In the genomic region with DNA sequence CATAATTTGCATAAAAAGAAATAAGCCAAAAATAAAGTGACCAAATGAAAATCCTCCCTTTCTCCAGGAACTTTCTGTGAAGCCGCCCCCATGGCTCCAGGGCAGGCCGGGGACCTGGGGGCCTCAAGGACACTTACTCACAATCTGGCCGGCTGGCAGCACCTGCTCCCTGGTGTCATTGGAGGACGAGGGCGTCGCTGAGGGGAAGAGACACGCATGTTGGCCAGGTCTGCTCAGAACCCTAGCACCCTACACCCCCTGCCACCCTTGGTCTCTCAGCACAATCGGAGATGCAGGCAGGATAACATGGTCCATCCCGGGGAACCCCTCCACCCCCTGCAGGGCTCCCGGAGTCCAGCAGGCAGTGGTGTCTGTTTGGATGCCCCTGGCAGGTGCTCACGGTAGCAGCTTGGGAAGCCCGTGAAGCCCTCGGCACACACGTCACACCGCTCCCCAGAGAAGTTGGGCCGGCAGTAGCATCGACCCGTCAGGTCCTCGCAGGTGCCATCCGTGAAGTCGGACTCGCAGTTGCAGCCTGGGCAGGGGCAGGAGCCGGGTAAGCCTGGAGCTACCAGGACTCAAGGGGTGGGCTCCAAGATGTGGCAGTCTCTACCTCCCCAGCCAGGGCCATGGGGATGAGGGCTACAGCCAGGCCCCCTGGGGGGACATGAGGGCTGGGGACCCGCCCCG, we compare ENCODE assay signal across 20 cellular contexts. TPM values are rescaled to one million over a fixed set of nuclear protein-coding genes. Genes with fewer than 3 reads are reported as not detected.
DNase-seq lines count a peak whose midpoint lies in the region; ATAC-seq, FAIRE-seq and TF ChIP-seq lines count a peak whose summit lies in the region.
"Had no signal": no experiment of that assay in that cellular context is flagged by ENCODE, and none has a peak within 500 bp of the region (broad histone marks: within the 10 kb centered on the region; RNA-seq: fewer than 3 reads in every experiment).

No MANE protein-coding gene starts in this region.

- H3K4me1 ChIP-seq in A549 = peaks cover 12% of the 10 kb centered on the region
- peaks cover 11 to 53% (median 41%) of the 10 kb centered on the region in 10 experiments for H3K4me1 ChIP-seq in BLaER1 treated with 17β-estradiol and CSF1 and Interleukin-3, amounts not matched to agents 10 nM and 100 nM
- H3K4me1 ChIP-seq in HepG2 (ENCODE audit: insufficient read depth, low read length) = peaks cover 30% of the 10 kb centered on the region
- peaks cover 6 to 11% (median 8%) of the 10 kb centered on the region in 4 donors for H3K4me1 ChIP-seq in stomach

- ATAC-seq in A549 (no peak), HepG2 (peak; percentile 31), GM21447 (IDR thresholded peaks at IDR 0.05; ENCODE audit: unreplicated experiment) (no peak)
- ATAC-seq: CD8-positive, alpha-beta T cell had no signal

- TF ChIP-seq RAD21 in A549 (conservative IDR thresholded peaks at IDR 0.05 in 1 of 2, IDR thresholded peaks at IDR 0.05 in 1 of 2) = no peak
- TF ChIP-seq RAD21 in HepG2 (CRISPR knock-in tag; IDR thresholded peaks at IDR 0.05) = no peak

- CTCF ChIA-PET in A549 (lab: Yijun Ruan, JAX) = interaction anchor here (0.8 to 2.7 kb wide), 4 partner anchors 19 to 44 kb away, joined by 3 to 9 read pairs (median 3); no protein-coding TSS in a partner anchor
- CTCF ChIA-PET in HepG2 (lab: Yijun Ruan, JAX; ENCODE audit: low intra/inter-chr PET ratio, low total read pairs) = interaction anchor here (1.3 kb wide), 1 partner anchor 30 kb away, joined by 3 read pairs; no protein-coding TSS in a partner anchor

- TF ChIP-seq EP300 in A549 (IDR thresholded peaks at IDR 0.05) = no peak
- TF ChIP-seq EP300 in HepG2 (IDR thresholded peaks at IDR 0.05; ENCODE audit: low read depth in 2 of 2, low read length in 2 of 2) = no peak
- no peak for TF ChIP-seq EP300 in HepG2 (CRISPR knock-in tag; IDR thresholded peaks at IDR 0.05; ENCODE audit: borderline replicate concordance)
- no peak for TF ChIP-seq EP300 in stomach (IDR thresholded peaks at IDR 0.05)

- in situ Hi-C loops in HepG2 (cut with HindIII; ENCODE audit: extremely low pct_ligation_motif_present, low pct_unique_long_range_greater_than_20kb) = no loop called here

- TF ChIP-seq POLR2A in A549 (IDR thresholded peaks at IDR 0.05; ENCODE audit: low read length) = no peak
- peak in 1 of 2 experiments; percentile 20; a peak in 2 of 4 replicates for TF ChIP-seq POLR2A in HepG2 (IDR thresholded peaks at IDR 0.05; ENCODE audit: insufficient read depth in 1 of 2, low read depth in 2 of 2, low read length in 2 of 2)
- TF ChIP-seq POLR2A in stomach (IDR thresholded peaks at IDR 0.05) = no peak

- DNase-seq in A549 (ENCODE audit: low read depth in 1 of 2, low spot score in 1 of 2) (no peak), WERI-Rb-1 (peak; percentile 40), HepG2 (ENCODE audit: low spot score) (no peak), retina (no peak), stomach (no peak), UCSD-AML1 (lab: John Stamatoyannopoulos, UW; ENCODE audit: unreplicated experiment) (no peak)
- DNase-seq: GDM1, H7, KBM-7, MM.1S, NCI-H1048, NCI-H1417 treated with DMSO at 0.1 percent for 48 hours, NCI-H187, NCI-H446 treated with DMSO at 0.1 percent for 48 hours, NCI-H748 treated with DMSO at 0.1 percent for 48 hours had no signal

- no peaks in the 10 kb centered on the region for H3K27me3 ChIP-seq in BLaER1 treated with 17β-estradiol and CSF1 and Interleukin-3, amounts not matched to agents 10 nM and 100 nM
- no peaks in the 10 kb centered on the region for H3K27me3 ChIP-seq in WERI-Rb-1 (ENCODE audit: insufficient read depth, low read depth, severe bottlenecking)
- H3K27me3 ChIP-seq in HepG2 (ENCODE audit: control insufficient read depth in 1 of 2, insufficient read depth in 2 of 2, low read length in 2 of 2) = no peaks in the 10 kb centered on the region
- no peaks in the 10 kb centered on the region for H3K27me3 ChIP-seq in stomach

- H4K20me1 ChIP-seq in BLaER1 treated with 17β-estradiol and CSF1 and Interleukin-3, amounts not matched to agents 10 nM and 100 nM = peaks cover 0 to 10% (median 0%) of the 10 kb centered on the region in 11 experiments; a peak in 1 of 22 replicates
- H4K20me1 ChIP-seq in HepG2 (ENCODE audit: insufficient read depth, low read length) = peaks cover 3% of the 10 kb centered on the region; the same call in 1 of the 2 replicates

- peaks cover 0 to 37% (median 0%) of the 10 kb centered on the region in 11 experiments; a peak in 8 of 22 replicates for H3K36me3 ChIP-seq in BLaER1 treated with 17β-estradiol and CSF1 and Interleukin-3, amounts not matched to agents 10 nM and 100 nM
- peaks cover 74% of the 10 kb centered on the region for H3K36me3 ChIP-seq in WERI-Rb-1
- H3K36me3 ChIP-seq in HepG2 (replicated peaks in 1 of 2; ENCODE audit: control insufficient read depth in 1 of 2, insufficient read depth in 2 of 2, low read length in 2 of 2) = peaks cover 25 to 46% of the 10 kb centered on the region in 2 experiments
- H3K36me3 ChIP-seq in stomach = peaks cover 26 to 78% (median 50%) of the 10 kb centered on the region in 4 donors
- H3K36me3 ChIP-seq: SJSA1 had no signal

- intact Hi-C loops in HepG2 (cut with micrococcal nuclease; ENCODE audit: unreplicated experiment) (no loop called here), stomach (cut with DNase I; ENCODE audit: low total_unique reads) (no loop called here)

- H3K4me3 ChIP-seq in A549 (no peak overlapping the region), WERI-Rb-1 (ENCODE audit: low read depth, low read length) (no peak overlapping the region), HepG2 (replicated peaks in 1 of 3; ENCODE audit: insufficient read depth in 1 of 3, low read depth in 2 of 3, low read length in 3 of 3) (no peak overlapping the region), stomach (no peak overlapping the region)
- H3K4me3 ChIP-seq in BLaER1 treated with 17β-estradiol and CSF1 and Interleukin-3, amounts not matched to agents 10 nM and 100 nM = no peak overlapping the region
- H3K4me3 ChIP-seq: SJSA1 had no signal

- peak overlapping the region in 6 of 11 experiments; percentile 8 to 56 (median 34); a peak in 6 of 22 replicates for H3K9ac ChIP-seq in BLaER1 treated with 17β-estradiol and CSF1 and Interleukin-3, amounts not matched to agents 10 nM and 100 nM
- H3K9ac ChIP-seq in HepG2 (ENCODE audit: insufficient read depth, low read depth, low read length) = no peak overlapping the region

- no TSS peak for BruUV-seq in HepG2 (replicated peaks; lab: Mats Ljungman, UMichigan)

- FAIRE-seq in A549 (lab: Jason Lieb, UNC) = no peak
- no peak for FAIRE-seq in HepG2 (lab: Jason Lieb, UNC)
- FAIRE-seq: GM19239 had no signal

- H3K4me2 ChIP-seq in A549 (no peak overlapping the region), HepG2 (ENCODE audit: low read depth, low read length) (no peak overlapping the region)
- peak overlapping the region in 10 of 11 experiments; percentile 24 to 76 (median 70); a peak in 16 of 22 replicates for H3K4me2 ChIP-seq in BLaER1 treated with 17β-estradiol and CSF1 and Interleukin-3, amounts not matched to agents 10 nM and 100 nM

- H2AFZ ChIP-seq in HepG2 (ENCODE audit: low read length) = no peak overlapping the region

- WGBS in A549 (ENCODE audit: missing lambda C conversion rate) = 82% methylated on average over 11 of the region's 25 CpGs
- 96% methylated on average over 25 of the region's 25 CpGs for WGBS in HepG2 (ENCODE audit: low lambda C conversion rate)
- 86 to 91% (median 89%) methylated on average over 12 to 25 of the region's 25 CpGs for WGBS in stomach, 5 donors

- H3K79me2 ChIP-seq in HepG2 (ENCODE audit: insufficient read depth, low read length) = no peaks in the 10 kb centered on the region

- no peak for TF ChIP-seq CTCF in A549 (IDR thresholded peaks at IDR 0.05)
- TF ChIP-seq CTCF in WERI-Rb-1 (IDR thresholded peaks at IDR 0.05; ENCODE audit: low read depth, low read length) = 0 out of 2 replicates have a peak, but pooled peaks have one; percentile 17
- no peak for TF ChIP-seq CTCF in HepG2 (CRISPR knock-in tag; IDR thresholded peaks at IDR 0.05)
- TF ChIP-seq CTCF in stomach (IDR thresholded peaks at IDR 0.05) = no peak

- peak overlapping the region in 1 of 2 experiments; percentile 62; a peak in 3 of 6 replicates for H3K27ac ChIP-seq in A549
- H3K27ac ChIP-seq in BLaER1 treated with 17β-estradiol and CSF1 and Interleukin-3, amounts not matched to agents 10 nM and 100 nM = peak overlapping the region in 8 of 11 experiments; percentile 46 to 83 (median 77); a peak in 16 of 22 replicates
- H3K27ac ChIP-seq in WERI-Rb-1 = peak overlapping the region; percentile 37
- no peak overlapping the region for H3K27ac ChIP-seq in HepG2 (ENCODE audit: extremely low read length, insufficient read depth, low read length)
- peak overlapping the region in 1 of 5 donors; percentile 51 for H3K27ac ChIP-seq in stomach
- H3K27ac ChIP-seq: SJSA1 had no signal

- POLR2A ChIA-PET in A549 (lab: Yijun Ruan, JAX) = no interaction called here
- POLR2A ChIA-PET in HepG2 (lab: Yijun Ruan, JAX) = interaction anchor here (1.5 to 2.3 kb wide), 2 partner anchors 22 to 25 kb away, joined by 4 to 12 read pairs; partner anchors contain the start of gene LAMA5

- H3K9me3 ChIP-seq in A549 (peaks cover 23% of the 10 kb centered on the region), WERI-Rb-1 (ENCODE audit: severe bottlenecking) (peaks cover 3% of the 10 kb centered on the region), HepG2 (ENCODE audit: low read length) (no peaks in the 10 kb centered on the region), stomach (no peaks in the 10 kb centered on the region)
- H3K9me3 ChIP-seq in BLaER1 treated with 17β-estradiol and CSF1 and Interleukin-3, amounts not matched to agents 10 nM and 100 nM (replicated peaks in 1 of 11) = peaks cover 10 to 23% (median 17%) of the 10 kb centered on the region in 11 experiments; a peak in 20 of 22 replicates

RNA-seq across cellular contexts. Expression of gene LAMA5, which starts 21.3 kb away (rescaled TPM):
- polyA plus RNA-seq in A549 (2011; rRNA removed) (20.4 and 31.6 TPM in 2 replicates), A549 (2017; fragmentation: RNase III; extraction: RNeasy Plus Mini Kit Qiagen cat#74134 plus additional on column Dnase treatment) (196 to 212 TPM (median 202 TPM) in 3 replicates), HepG2 (2011; rRNA removed) (21.0 and 22.7 TPM in 2 replicates), stomach (100 to 1,000 TPM in 1 of 3 donors, 10 to 100 TPM in 2; 41.4 to 278 (median 72.3) TPM)
- 91.5 and 122 TPM in 2 replicates for polyA plus RNA-seq in A549 (2012; cell fraction: cytosol; rRNA removed)
- 829 and 950 TPM in 2 replicates for polyA plus RNA-seq in A549 (2012; cell fraction: nucleus; rRNA removed)
- 26.9 and 28.7 TPM in 2 replicates for polyA minus RNA-seq in A549 (2011; rRNA and poly(A)+ RNA removed)
- total RNA-seq in HepG2 (2016; rRNA removed; fragmentation: Illumina TruSeq; extraction: Trizol) (28.5 and 44.7 TPM in 2 replicates), stomach (100 to 1,000 TPM in 2 of 5 donors, 10 to 100 TPM in 3; 42.2 to 278 (median 86.9) TPM)
- 32.2 and 40.1 TPM in 2 replicates for total RNA-seq in HepG2 (2016; cell fraction: cytosol; rRNA removed; fragmentation: Illumina TruSeq; extraction: Trizol; ENCODE audit: low read depth)
- total RNA-seq in HepG2 (2016; cell fraction: insoluble cytoplasmic fraction; rRNA removed; fragmentation: Illumina TruSeq; extraction: Trizol) = 24.0 and 53.5 TPM in 2 replicates
- 23.5 and 24.2 TPM in 2 replicates for total RNA-seq in HepG2 (2016; cell fraction: membrane; rRNA removed; fragmentation: Illumina TruSeq; extraction: Trizol)
- 108 and 131 TPM in 2 replicates for total RNA-seq in HepG2 (2016; cell fraction: nucleus; rRNA removed; fragmentation: Illumina TruSeq; extraction: Trizol)
- 9.5 and 17.6 TPM in 2 replicates for polyA plus RNA-seq in HepG2 (2011; cell fraction: cytosol; rRNA removed)
- 504 and 754 TPM in 2 replicates for polyA plus RNA-seq in HepG2 (2011; cell fraction: nucleus; rRNA removed)
- polyA plus RNA-seq in HepG2 (2012) = 96.2 and 135 TPM in 2 replicates
- 12.5 and 12.7 TPM in 2 replicates for polyA plus RNA-seq in HepG2 (2016; cell fraction: cytosol; fragmentation: Illumina TruSeq; extraction: Trizol; ENCODE audit: low read depth)
- polyA plus RNA-seq in HepG2 (2016; cell fraction: insoluble cytoplasmic fraction; fragmentation: Illumina TruSeq; extraction: Trizol; ENCODE audit: low read depth) = 34.3 and 49.3 TPM in 2 replicates
- polyA plus RNA-seq in HepG2 (2016; cell fraction: membrane; fragmentation: Illumina TruSeq; extraction: Trizol; ENCODE audit: low read depth) = 14.2 and 17.2 TPM in 2 replicates
- 598 and 620 TPM in 2 replicates for polyA plus RNA-seq in HepG2 (2016; cell fraction: nucleus; fragmentation: Illumina TruSeq; extraction: Trizol; ENCODE audit: insufficient read depth, low read depth)
- 26.2 and 35.7 TPM in 2 replicates for polyA minus RNA-seq in HepG2 (2011; rRNA and poly(A)+ RNA removed; ENCODE audit: low replicate concordance)
- polyA minus RNA-seq in HepG2 (2011; cell fraction: cytosol; rRNA and poly(A)+ RNA removed) = 23.2 and 27.1 TPM in 2 replicates
- 70.0 and 71.2 TPM in 2 replicates for polyA minus RNA-seq in HepG2 (2011; cell fraction: nucleus; rRNA and poly(A)+ RNA removed)

RNA-seq across cellular contexts. Expression of gene RPS21, which starts 41.1 kb away (rescaled TPM):
- 3,697 and 4,026 TPM in 2 replicates for polyA plus RNA-seq in A549 (2011; rRNA removed)
- 8,308 and 13,239 TPM in 2 replicates for polyA plus RNA-seq in A549 (2012; cell fraction: cytosol; rRNA removed)
- polyA plus RNA-seq in A549 (2012; cell fraction: nucleus; rRNA removed) = 5,168 and 6,855 TPM in 2 replicates
- polyA plus RNA-seq in A549 (2017; fragmentation: RNase III; extraction: RNeasy Plus Mini Kit Qiagen cat#74134 plus additional on column Dnase treatment) = 2,862 to 2,938 TPM (median 2,871 TPM) in 3 replicates
- 804 and 936 TPM in 2 replicates for polyA minus RNA-seq in A549 (2011; rRNA and poly(A)+ RNA removed)
- 2,584 and 2,647 TPM in 2 replicates for total RNA-seq in HepG2 (2016; rRNA removed; fragmentation: Illumina TruSeq; extraction: Trizol)
- total RNA-seq in HepG2 (2016; cell fraction: cytosol; rRNA removed; fragmentation: Illumina TruSeq; extraction: Trizol; ENCODE audit: low read depth) = 3,497 and 3,511 TPM in 2 replicates
- 2,606 and 2,768 TPM in 2 replicates for total RNA-seq in HepG2 (2016; cell fraction: insoluble cytoplasmic fraction; rRNA removed; fragmentation: Illumina TruSeq; extraction: Trizol)
- 4,939 and 5,761 TPM in 2 replicates for total RNA-seq in HepG2 (2016; cell fraction: membrane; rRNA removed; fragmentation: Illumina TruSeq; extraction: Trizol)
- total RNA-seq in HepG2 (2016; cell fraction: nucleus; rRNA removed; fragmentation: Illumina TruSeq; extraction: Trizol) = 1,156 and 1,166 TPM in 2 replicates
- polyA plus RNA-seq in HepG2 (2011; rRNA removed) = 9,925 and 11,063 TPM in 2 replicates
- polyA plus RNA-seq in HepG2 (2011; cell fraction: cytosol; rRNA removed) = 11,031 and 15,081 TPM in 2 replicates
- 5,156 and 5,267 TPM in 2 replicates for polyA plus RNA-seq in HepG2 (2011; cell fraction: nucleus; rRNA removed)
- polyA plus RNA-seq in HepG2 (2012) = 6,658 and 8,852 TPM in 2 replicates
- polyA plus RNA-seq in HepG2 (2016; cell fraction: cytosol; fragmentation: Illumina TruSeq; extraction: Trizol; ENCODE audit: low read depth) = 5,362 and 5,590 TPM in 2 replicates
- 3,197 and 3,428 TPM in 2 replicates for polyA plus RNA-seq in HepG2 (2016; cell fraction: insoluble cytoplasmic fraction; fragmentation: Illumina TruSeq; extraction: Trizol; ENCODE audit: low read depth)
- polyA plus RNA-seq in HepG2 (2016; cell fraction: membrane; fragmentation: Illumina TruSeq; extraction: Trizol; ENCODE audit: low read depth) = 5,998 and 6,820 TPM in 2 replicates
- 2,753 and 2,989 TPM in 2 replicates for polyA plus RNA-seq in HepG2 (2016; cell fraction: nucleus; fragmentation: Illumina TruSeq; extraction: Trizol; ENCODE audit: insufficient read depth, low read depth)
- polyA minus RNA-seq in HepG2 (2011; rRNA and poly(A)+ RNA removed; ENCODE audit: low replicate concordance) = 2,340 and 3,999 TPM in 2 replicates
- polyA minus RNA-seq in HepG2 (2011; cell fraction: cytosol; rRNA and poly(A)+ RNA removed) = 1,154 and 1,167 TPM in 2 replicates
- 809 and 896 TPM in 2 replicates for polyA minus RNA-seq in HepG2 (2011; cell fraction: nucleus; rRNA and poly(A)+ RNA removed)
- total RNA-seq in stomach = 1,000 to 10,000 TPM in 3 of 5 donors, 100 to 1,000 TPM in 2; 239 to 2,998 (median 1,528) TPM
- 1,000 to 10,000 TPM; 4,606 to 7,615 (median 4,647) TPM for polyA plus RNA-seq in stomach

RNA-seq across cellular contexts. Expression of gene ADRM1, which starts 43.0 kb away (rescaled TPM):
- polyA plus RNA-seq in A549 (2011; rRNA removed) = 68.9 and 87.9 TPM in 2 replicates
- 217 and 255 TPM in 2 replicates for polyA plus RNA-seq in A549 (2012; cell fraction: cytosol; rRNA removed)
- polyA plus RNA-seq in A549 (2012; cell fraction: nucleus; rRNA removed) = 249 and 328 TPM in 2 replicates
- polyA plus RNA-seq in A549 (2017; fragmentation: RNase III; extraction: RNeasy Plus Mini Kit Qiagen cat#74134 plus additional on column Dnase treatment) = 121 to 131 TPM (median 130 TPM) in 3 replicates
- 56.0 and 59.2 TPM in 2 replicates for polyA minus RNA-seq in A549 (2011; rRNA and poly(A)+ RNA removed)
- total RNA-seq in HepG2 (2016; rRNA removed; fragmentation: Illumina TruSeq; extraction: Trizol) = 143 and 154 TPM in 2 replicates
- 51.6 and 53.2 TPM in 2 replicates for total RNA-seq in HepG2 (2016; cell fraction: cytosol; rRNA removed; fragmentation: Illumina TruSeq; extraction: Trizol; ENCODE audit: low read depth)
- total RNA-seq in HepG2 (2016; cell fraction: insoluble cytoplasmic fraction; rRNA removed; fragmentation: Illumina TruSeq; extraction: Trizol) = 149 and 159 TPM in 2 replicates
- 59.3 and 62.8 TPM in 2 replicates for total RNA-seq in HepG2 (2016; cell fraction: membrane; rRNA removed; fragmentation: Illumina TruSeq; extraction: Trizol)
- total RNA-seq in HepG2 (2016; cell fraction: nucleus; rRNA removed; fragmentation: Illumina TruSeq; extraction: Trizol) = 76.2 and 86.5 TPM in 2 replicates
- 92.9 and 106 TPM in 2 replicates for polyA plus RNA-seq in HepG2 (2011; rRNA removed)
- 90.4 and 144 TPM in 2 replicates for polyA plus RNA-seq in HepG2 (2011; cell fraction: cytosol; rRNA removed)
- polyA plus RNA-seq in HepG2 (2011; cell fraction: nucleus; rRNA removed) = 158 and 185 TPM in 2 replicates
- 62.1 and 86.3 TPM in 2 replicates for polyA plus RNA-seq in HepG2 (2012)
- 50.3 and 52.6 TPM in 2 replicates for polyA plus RNA-seq in HepG2 (2016; cell fraction: cytosol; fragmentation: Illumina TruSeq; extraction: Trizol; ENCODE audit: low read depth)
- 185 and 189 TPM in 2 replicates for polyA plus RNA-seq in HepG2 (2016; cell fraction: insoluble cytoplasmic fraction; fragmentation: Illumina TruSeq; extraction: Trizol; ENCODE audit: low read depth)
- polyA plus RNA-seq in HepG2 (2016; cell fraction: membrane; fragmentation: Illumina TruSeq; extraction: Trizol; ENCODE audit: low read depth) = 54.2 and 55.6 TPM in 2 replicates
- 165 and 171 TPM in 2 replicates for polyA plus RNA-seq in HepG2 (2016; cell fraction: nucleus; fragmentation: Illumina TruSeq; extraction: Trizol; ENCODE audit: insufficient read depth, low read depth)
- 92.6 and 107 TPM in 2 replicates for polyA minus RNA-seq in HepG2 (2011; rRNA and poly(A)+ RNA removed; ENCODE audit: low replicate concordance)
- 50.7 and 55.0 TPM in 2 replicates for polyA minus RNA-seq in HepG2 (2011; cell fraction: cytosol; rRNA and poly(A)+ RNA removed)
- 47.2 and 49.4 TPM in 2 replicates for polyA minus RNA-seq in HepG2 (2011; cell fraction: nucleus; rRNA and poly(A)+ RNA removed)
- 100 to 1,000 TPM in 2 of 5 donors, 10 to 100 TPM in 3; 42.0 to 130 (median 68.4) TPM for total RNA-seq in stomach
- 10 to 100 TPM; 82.3 to 91.3 (median 85.0) TPM for polyA plus RNA-seq in stomach

Comparison
In these comparisons a context has a peak if more than half of its experiments do, and no peak if none do; other contexts are left out.
1. H3K4me2 ChIP-seq: peak in BLaER1 treated with 17β-estradiol and CSF1 and Interleukin-3, amounts not matched to agents 10 nM and 100 nM (10 of 11); none in A549 (single experiment) and HepG2 (single experiment).
2. Of the 38 proteins assayed by ChIP-seq in both HepG2 and A549: peak only in HepG2: PHF8; only in A549: POLR2AphosphoS2; in both: none; in neither: 35; mixed calls (peak in some experiments, not most) for 1.